ENCODE assay signal across 9 cellular contexts in the genomic region with DNA sequence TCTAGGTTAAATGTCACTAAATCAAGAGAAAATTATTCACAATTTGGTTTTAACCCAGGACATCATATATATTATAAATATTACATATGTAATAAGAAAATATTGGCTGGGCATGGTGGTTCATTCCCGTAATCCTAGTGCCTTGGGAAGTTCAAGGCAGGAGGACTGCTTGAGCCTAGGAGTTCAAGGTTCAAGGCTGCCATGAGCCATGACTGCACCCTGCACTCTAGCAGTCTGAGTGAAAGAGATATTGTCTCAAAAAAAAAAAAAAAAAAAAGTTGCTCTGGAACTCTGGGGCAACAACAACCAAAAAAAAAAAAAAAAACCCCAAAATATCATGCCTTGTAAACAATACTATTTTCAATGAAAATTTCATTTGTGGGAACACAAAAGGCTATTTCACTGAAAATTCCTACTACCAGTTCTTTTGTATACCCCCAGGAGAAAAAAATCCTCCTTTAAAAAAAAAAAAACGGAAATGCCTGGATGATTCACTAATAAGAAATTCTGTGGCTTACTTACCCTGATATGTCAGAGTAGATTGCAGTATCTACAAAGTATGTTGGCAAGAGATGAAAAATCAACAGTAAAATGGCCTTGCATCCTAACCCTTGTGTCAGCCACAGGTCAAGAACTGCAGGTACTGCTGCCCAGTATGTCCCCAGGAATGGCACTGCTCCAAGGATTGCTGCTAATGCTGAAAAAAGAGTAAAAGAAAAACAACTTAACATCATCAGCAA. TPM values are rescaled to one million over a fixed set of nuclear protein-coding genes. Genes with fewer than 3 reads are reported as not detected.
DNase-seq lines count a peak whose midpoint lies in the region; ATAC-seq, FAIRE-seq and TF ChIP-seq lines count a peak whose summit lies in the region.
"Had no signal": no experiment of that assay in that cellular context is flagged by ENCODE, and none has a peak within 500 bp of the region (broad histone marks: within the 10 kb centered on the region; RNA-seq: fewer than 3 reads in every experiment).

No MANE protein-coding gene starts in this region.

- H3K4me3 ChIP-seq in AG04450 (ENCODE audit: low read depth, low read length) = no peak overlapping the region
- 0 out of 2 replicates have a peak overlapping the region, but pooled peaks have one; percentile 13 for H3K4me3 ChIP-seq in PC-3 (ENCODE audit: low read length)
- no peak overlapping the region for H3K4me3 ChIP-seq in endothelial cell of umbilical vein (replicated peaks in 1 of 3; ENCODE audit: insufficient read depth in 1 of 3, low read depth in 1 of 3, low read length in 3 of 3)
- no peak overlapping the region for H3K4me3 ChIP-seq in mesodermal cell (ENCODE audit: extremely low read depth, insufficient read depth, low read length, poor library complexity, severe bottlenecking)

- H3K9me2 ChIP-seq in PC-3 (replicated peaks; ENCODE audit: low read length) = no peaks in the 10 kb centered on the region

- intact Hi-C loops in PC-3 (cut with micrococcal nuclease) (loop anchor here (10.0 kb wide), 1 partner anchor 81 kb away; no protein-coding TSS in a partner anchor), endothelial cell of umbilical vein (cut with micrococcal nuclease) (loop anchor here (1.0 kb wide), 3 partner anchors 23 to 84 kb away; partner anchors contain the start of gene CTNNAL1)

- H3K9me1 ChIP-seq in endothelial cell of umbilical vein (replicated peaks; ENCODE audit: control insufficient read depth, extremely low read depth, insufficient read depth, low read length) = no peaks in the 10 kb centered on the region

- H3K79me2 ChIP-seq in PC-3 (ENCODE audit: low read length) (peaks cover 10% of the 10 kb centered on the region; the same call in 1 of the 2 replicates), endothelial cell of umbilical vein (ENCODE audit: control insufficient read depth, insufficient read depth, low read length) (peaks cover 4% of the 10 kb centered on the region)

- peak overlapping the region; percentile 69 for H3K4me2 ChIP-seq in PC-3 (ENCODE audit: low read length)
- peak overlapping the region; percentile 63 for H3K4me2 ChIP-seq in endothelial cell of umbilical vein (ENCODE audit: insufficient read depth, low read length)

- H3K27ac ChIP-seq in AG04450 (ENCODE audit: low read depth, low read length) = peak overlapping the region; percentile 76
- peak overlapping the region; percentile 78 for H3K27ac ChIP-seq in PC-3 (ENCODE audit: low read length)
- H3K27ac ChIP-seq in endothelial cell of umbilical vein (ENCODE audit: insufficient read depth, low read depth, low read length) = peak overlapping the region; percentile 84
- H3K27ac ChIP-seq in mesodermal cell (ENCODE audit: low read depth, low read length, severe bottlenecking) = peak overlapping the region; percentile 51

- dilution Hi-C loops in endothelial cell of umbilical vein (cut with MboI; ENCODE audit: extremely low pct_ligation_motif_present, low sequenced_read_pairs) = no loop called here

- 86% methylated on average over 1 of the region's 2 CpGs; no CpG with 5 or more reads in 1 of the 2 experiments for whole genome bisulfite sequencing in mesodermal cell (ENCODE audit: insufficient coverage in 2 of 2), 2 experiments

- peaks cover 11% of the 10 kb centered on the region for H3F3A ChIP-seq in PC-3 (ENCODE audit: low read length, unreplicated experiment)

- no peak for TF ChIP-seq CTCF in AG04450 (IDR thresholded peaks at IDR 0.05; ENCODE audit: low read depth, low read length)
- TF ChIP-seq CTCF in PC-3 (conservative IDR thresholded peaks at IDR 0.05; ENCODE audit: low read depth, low read length) = no peak
- TF ChIP-seq CTCF in endothelial cell of umbilical vein (IDR thresholded peaks at IDR 0.05; ENCODE audit: extremely low read depth in 1 of 2, insufficient read depth in 1 of 2, low read depth in 1 of 2, low read length in 2 of 2) = no peak

- H2AFZ ChIP-seq in PC-3 (ENCODE audit: low read length) (no peak overlapping the region), endothelial cell of umbilical vein (ENCODE audit: low read depth, low read length) (no peak overlapping the region)

- BruUV-seq in PC-3 (replicated peaks; lab: Mats Ljungman, UMichigan) (no TSS peak), endothelial cell of umbilical vein (replicated peaks; lab: Mats Ljungman, UMichigan) (no TSS peak)

- DNase-seq in AG04450 (ENCODE audit: low read depth, low spot score) (peak; percentile 53), PC-3 (peak; percentile 86), endothelial cell of umbilical vein (ENCODE audit: low read depth, low spot score) (peak; percentile 94), NCI-H1436 (lab: John Stamatoyannopoulos, UW) (no peak)
- DNase-seq in activated naive CD4-positive, alpha-beta T cell (lab: John Stamatoyannopoulos, UW) = no peak
- DNase-seq: activated T-cell treated with anti-CD3 and anti-CD28 coated beads for 4 hours had no signal

- H3K27me3 ChIP-seq in AG04450 (ENCODE audit: control insufficient read depth, insufficient read depth, low read length) = no peaks in the 10 kb centered on the region
- H3K27me3 ChIP-seq in PC-3 (ENCODE audit: low read length) = no peaks in the 10 kb centered on the region
- no peaks in the 10 kb centered on the region for H3K27me3 ChIP-seq in endothelial cell of umbilical vein (ENCODE audit: control insufficient read depth in 2 of 2, insufficient read depth in 2 of 2, low read length in 2 of 2)

- H3K4me1 ChIP-seq in PC-3 (ENCODE audit: insufficient read depth, low read length) (peaks cover 67% of the 10 kb centered on the region), endothelial cell of umbilical vein (ENCODE audit: control insufficient read depth, extremely low read depth, insufficient read depth, low read length) (peaks cover 42% of the 10 kb centered on the region), mesodermal cell (ENCODE audit: control insufficient read depth, insufficient read depth, low read length, poor library complexity, severe bottlenecking) (peaks cover 5% of the 10 kb centered on the region)

- POLR2A ChIA-PET in AG04450 (lab: Yijun Ruan, JAX) = no interaction called here
- POLR2A ChIA-PET in PC-3 (lab: Charles Lee; ENCODE audit: unreplicated experiment) = interaction anchor here (0.6 kb wide), 1 partner anchor 616 kb away, joined by 5 read pairs; no protein-coding TSS in a partner anchor
- POLR2A ChIA-PET in endothelial cell of umbilical vein (lab: Charles Lee) = no interaction called here

- CTCF ChIA-PET in AG04450 (lab: Charles Lee) = interaction anchor here (0.9 kb wide), 1 partner anchor 82 kb away, joined by 4 read pairs; no protein-coding TSS in a partner anchor
- CTCF ChIA-PET in PC-3 (lab: Charles Lee) = no interaction called here
- CTCF ChIA-PET in endothelial cell of umbilical vein (lab: Charles Lee) = interaction anchor here (1.1 to 2.1 kb wide), 2 partner anchors 23 to 82 kb away, joined by 4 to 6 read pairs; partner anchors contain the start of gene CTNNAL1

- peak overlapping the region; percentile 25; the same call in 1 of the 2 replicates for H3K9ac ChIP-seq in PC-3 (ENCODE audit: low read length)
- peak overlapping the region; percentile 56 for H3K9ac ChIP-seq in endothelial cell of umbilical vein (replicated peaks; ENCODE audit: extremely low read depth, insufficient read depth, low read length)

- peak; percentile 87 for FAIRE-seq in endothelial cell of umbilical vein (lab: Jason Lieb, UNC)

- TF ChIP-seq POLR2A in endothelial cell of umbilical vein (IDR thresholded peaks at IDR 0.05; ENCODE audit: low read depth, low read length) = no peak

- H3K36me3 ChIP-seq in PC-3 (ENCODE audit: low read depth, low read length) = peaks cover 11% of the 10 kb centered on the region; the same call in 1 of the 2 replicates
- peaks cover 0 to 5% of the 10 kb centered on the region in 2 experiments for H3K36me3 ChIP-seq in endothelial cell of umbilical vein (ENCODE audit: control insufficient read depth in 2 of 2, extremely low read depth in 1 of 2, insufficient read depth in 2 of 2, low read length in 2 of 2)
- H3K36me3 ChIP-seq in mesodermal cell (ENCODE audit: control insufficient read depth, insufficient read depth, low read length) = peaks cover 60% of the 10 kb centered on the region

- ATAC-seq in PC-3 (peak; percentile 79), HG02678 (IDR thresholded peaks at IDR 0.05; ENCODE audit: unreplicated experiment) (no peak), HG03095 (IDR thresholded peaks at IDR 0.05; ENCODE audit: unreplicated experiment) (no peak)

- H4K20me1 ChIP-seq in PC-3 (ENCODE audit: low read length) (0 out of 2 replicates have a peak, but pooled peaks cover 3% of the 10 kb centered on the region), endothelial cell of umbilical vein (replicated peaks; ENCODE audit: control insufficient read depth, extremely low read depth, insufficient read depth, low read length) (no peaks in the 10 kb centered on the region)

- H3K9me3 ChIP-seq in AG04450 (ENCODE audit: control insufficient read depth, insufficient read depth, low read length) (no peaks in the 10 kb centered on the region), PC-3 (ENCODE audit: low read length) (no peaks in the 10 kb centered on the region), endothelial cell of umbilical vein (replicated peaks; ENCODE audit: control insufficient read depth, insufficient read depth, low read length) (no peaks in the 10 kb centered on the region), mesodermal cell (ENCODE audit: control insufficient read depth, low read length) (no peaks in the 10 kb centered on the region)

TF ChIP-seq in endothelial cell of umbilical vein, 7 proteins besides CTCF, POLR2A, EP300 and RAD21 (continues in another document):
- TF ChIP-seq MYC (IDR thresholded peaks at IDR 0.05; ENCODE audit: low read depth, low read length) (no peak), EZH2 (IDR thresholded peaks at IDR 0.05; ENCODE audit: borderline replicate concordance, low read depth, low read length, severe bottlenecking) (no peak), JUN (IDR thresholded peaks at IDR 0.05; ENCODE audit: borderline replicate concordance, insufficient read depth, insufficient read length, low read depth) (peak; percentile 95), GATA2 (IDR thresholded peaks at IDR 0.05; ENCODE audit: insufficient read depth, insufficient read length, low read depth, low read length) (peak; percentile 89), FOS (IDR thresholded peaks at IDR 0.05; ENCODE audit: borderline replicate concordance, insufficient read depth, low read length) (peak; percentile 93)

RNA-seq across cellular contexts. Expression of gene CTNNAL1, which starts 22.6 kb away (rescaled TPM):
- 60.6 and 82.7 TPM in 2 replicates for polyA plus RNA-seq in AG04450 (2011; rRNA removed)
- polyA minus RNA-seq in AG04450 (2011; rRNA and poly(A)+ RNA removed) = 14.5 and 29.0 TPM in 2 replicates
- total RNA-seq in PC-3 (2014; rRNA removed) = 80.5 and 97.7 TPM in 2 replicates
- total RNA-seq in endothelial cell of umbilical vein = 72.0 and 76.2 TPM in 2 replicates
- 20.1 and 29.5 TPM in 2 replicates for polyA plus RNA-seq in endothelial cell of umbilical vein
- polyA plus RNA-seq in endothelial cell of umbilical vein (2011; cell fraction: cytosol; rRNA removed) = 67.0 and 69.8 TPM in 2 replicates
- polyA plus RNA-seq in endothelial cell of umbilical vein (2011; cell fraction: nucleus; rRNA removed) = 42.7 and 48.3 TPM in 2 replicates
- polyA plus RNA-seq in endothelial cell of umbilical vein (2012) = 86.2 and 115 TPM in 2 replicates
- polyA minus RNA-seq in endothelial cell of umbilical vein = 12.9 and 13.4 TPM in 2 replicates
- polyA minus RNA-seq in endothelial cell of umbilical vein (2011; cell fraction: cytosol; rRNA and poly(A)+ RNA removed) = 24.4 TPM
- 24.6 and 29.6 TPM in 2 replicates for polyA minus RNA-seq in endothelial cell of umbilical vein (2011; cell fraction: nucleus; rRNA and poly(A)+ RNA removed)
- polyA plus RNA-seq in mesodermal cell (2013, experiment 1 of 2) = 52.2 TPM
- polyA plus RNA-seq in mesodermal cell (2013, experiment 2 of 2) = 65.1 TPM

Comparison
In these comparisons a context has a peak if more than half of its experiments do, and no peak if none do; other contexts are left out.
1. DNase-seq: peak in AG04450 (single experiment), PC-3 (single experiment) and endothelial cell of umbilical vein (single experiment); none in activated naive CD4-positive, alpha-beta T cell (0 of 4) and NCI-H1436 (single experiment).
2. Peak in every context shown above with its lines, with median percentiles within 50 percentile points of each other: H3K27ac ChIP-seq.